ENCODE assay signal across 8 cellular contexts in genomic region chr14:100064609-100065160, GRCh38. TPM values are rescaled to one million over a fixed set of nuclear protein-coding genes. Genes with fewer than 3 reads are reported as not detected.
DNase-seq lines count a peak whose midpoint lies in the region; ATAC-seq and TF ChIP-seq lines count a peak whose summit lies in the region.
"Not testable (repeated sequence)": the region's sequence is repeated elsewhere in the genome, so short reads cannot be mapped to it uniquely, and the experiment has no call there.

No MANE protein-coding gene starts in this region.

- peaks cover 15% of the 10 kb centered on the region; the same call in 1 of the 2 replicates for H3K36me3 ChIP-seq in DOHH2 (ENCODE audit: control insufficient read depth, low read length)
- not testable (repeated sequence) for H3K36me3 ChIP-seq in OCI-LY3 (replicated peaks; ENCODE audit: low read depth, low read length); effector memory CD4-positive, alpha-beta T cell (ENCODE audit: control insufficient read depth, insufficient read depth, low read length); muscle layer of duodenum (ENCODE audit: control insufficient read depth in 1 of 2, insufficient read depth in 2 of 2, low read length in 2 of 2); thoracic aorta

- not testable (repeated sequence) for H3K9me3 ChIP-seq in DOHH2 (ENCODE audit: control insufficient read depth, insufficient read depth, low read length); OCI-LY3 (ENCODE audit: insufficient read depth, low read length); effector memory CD4-positive, alpha-beta T cell (ENCODE audit: control insufficient read depth, low read length); muscle layer of duodenum (ENCODE audit: control insufficient read depth in 1 of 2, low read length in 2 of 2); thoracic aorta

- not testable (repeated sequence) for H3K9me3 Mint-ChIP-seq in activated CD8-positive, alpha-beta memory T cell treated with anti-CD3 and anti-CD28 coated beads, Interleukin-2, amount 10 ng/mL, durations not matched to agents 7 days and 5 days (ENCODE audit: low read depth)

- H3K4me3 ChIP-seq in DOHH2 (ENCODE audit: low read length) (peak overlapping the region; percentile 70), OCI-LY3 (ENCODE audit: low read length) (peak overlapping the region; percentile 30; the same call in 1 of the 2 replicates), thoracic aorta (peak overlapping the region; percentile 29)
- peak overlapping the region; percentile 65 for H3K4me3 ChIP-seq in effector memory CD4-positive, alpha-beta T cell (ENCODE audit: insufficient read depth, low read depth, low read length, poor library complexity, severe bottlenecking)
- H3K4me3 ChIP-seq in muscle layer of duodenum (ENCODE audit: low read depth in 1 of 2, low read length in 2 of 2): not testable (repeated sequence)

- not testable (repeated sequence) for DNase-seq in activated CD8-positive, alpha-beta memory T cell treated with anti-CD3 and anti-CD28 coated beads, Interleukin-2, amount 10 ng/mL, durations not matched to agents 7 days and 5 days; effector memory CD4-positive, alpha-beta T cell; thoracic aorta (ENCODE audit: low spot score)

- peak overlapping the region; percentile 99 for H3K27ac Mint-ChIP-seq in activated CD8-positive, alpha-beta memory T cell treated with anti-CD3 and anti-CD28 coated beads, Interleukin-2, amount 10 ng/mL, durations not matched to agents 7 days and 5 days

- not testable (repeated sequence) for H3K9ac ChIP-seq in OCI-LY3 (ENCODE audit: low read length)

- H3K4me2 ChIP-seq in DOHH2 (ENCODE audit: low read length): peak overlapping the region; percentile 92
- peak overlapping the region; percentile 54 for H3K4me2 ChIP-seq in OCI-LY3 (ENCODE audit: low read length)

- not testable (repeated sequence) for H3K27me3 ChIP-seq in DOHH2 (ENCODE audit: control insufficient read depth, low read length); OCI-LY3 (ENCODE audit: low read depth, low read length); effector memory CD4-positive, alpha-beta T cell (replicated peaks; ENCODE audit: control insufficient read depth, insufficient read depth, low read length, poor library complexity, severe bottlenecking); muscle layer of duodenum (ENCODE audit: low read depth, low read length); thoracic aorta (replicated peaks; ENCODE audit: insufficient read depth)

- H3F3A ChIP-seq in DOHH2 (ENCODE audit: control insufficient read depth, insufficient read depth): not testable (repeated sequence)

- H2AFZ ChIP-seq in OCI-LY3 (ENCODE audit: low read depth, low read length): peak overlapping the region; percentile 4; the same call in 1 of the 2 replicates

- H3K27ac ChIP-seq in DOHH2 (ENCODE audit: low read depth, low read length) (peak overlapping the region; percentile 88), muscle layer of duodenum (ENCODE audit: low read length) (peak overlapping the region; percentile 24), thoracic aorta (peak overlapping the region in 1 of 2 donors; percentile 1)
- H3K27ac ChIP-seq in OCI-LY3 (ENCODE audit: low read length): not testable (repeated sequence)
- H3K27ac ChIP-seq in effector memory CD4-positive, alpha-beta T cell (ENCODE audit: insufficient read depth, low read length, poor library complexity, severe bottlenecking): peak overlapping the region; percentile 90

- H4K20me1 ChIP-seq in DOHH2 (ENCODE audit: control insufficient read depth, insufficient read depth, low read depth, low read length); OCI-LY3 (ENCODE audit: insufficient read depth, low read length): not testable (repeated sequence)

- H3K4me1 ChIP-seq in DOHH2 (ENCODE audit: control insufficient read depth, low read length) (peaks cover 57% of the 10 kb centered on the region), OCI-LY3 (ENCODE audit: low read length) (peaks cover 20% of the 10 kb centered on the region)
- H3K4me1 ChIP-seq in effector memory CD4-positive, alpha-beta T cell (ENCODE audit: control insufficient read depth, insufficient read depth, low read length, poor library complexity, severe bottlenecking): peaks cover 67% of the 10 kb centered on the region
- not testable (repeated sequence) for H3K4me1 ChIP-seq in muscle layer of duodenum (ENCODE audit: control insufficient read depth in 1 of 2, insufficient read depth in 2 of 2, low read length in 2 of 2); thoracic aorta (ENCODE audit: control insufficient read depth in 1 of 2, low read depth in 2 of 2)

- H3K4me1 Mint-ChIP-seq in activated CD8-positive, alpha-beta memory T cell treated with anti-CD3 and anti-CD28 coated beads, Interleukin-2, amount 10 ng/mL, durations not matched to agents 7 days and 5 days: peaks cover 58% of the 10 kb centered on the region

- ATAC-seq in GM21390 (IDR thresholded peaks at IDR 0.05; ENCODE audit: unreplicated experiment): peak; percentile 3
- ATAC-seq in HG03280 (IDR thresholded peaks at IDR 0.05; ENCODE audit: unreplicated experiment): peak; percentile 2
- ATAC-seq in activated CD8-positive, alpha-beta memory T cell treated with anti-CD3 and anti-CD28 coated beads, Interleukin-2, amount 10 ng/mL, durations not matched to agents 7 days and 5 days; thoracic aorta (ENCODE audit: insufficient number of reproducible peaks, low FRiP score, low read depth): not testable (repeated sequence)

- H3K4me3 Mint-ChIP-seq in activated CD8-positive, alpha-beta memory T cell treated with anti-CD3 and anti-CD28 coated beads, Interleukin-2, amount 10 ng/mL, durations not matched to agents 7 days and 5 days: peak overlapping the region; percentile 97

- H3K9me2 ChIP-seq in DOHH2 (replicated peaks; ENCODE audit: control insufficient read depth, low read length): not testable (repeated sequence)

- not testable (repeated sequence) for TF ChIP-seq CTCF in DOHH2 (IDR thresholded peaks at IDR 0.05; ENCODE audit: low read depth, low read length, poor library complexity, severe bottlenecking); OCI-LY3 (IDR thresholded peaks at IDR 0.05; ENCODE audit: low read depth, low read length); thoracic aorta (IDR thresholded peaks at IDR 0.05)

- CTCF ChIA-PET in activated CD8-positive, alpha-beta memory T cell treated with anti-CD3 and anti-CD28 coated beads, Interleukin-2, amount 10 ng/mL, durations not matched to agents 7 days and 5 days (lab: Charles Lee): interaction anchor here (1.0 to 25.9 kb wide), 7 partner anchors 4 to 581 kb away, joined by 3 to 607 read pairs (median 22); partner anchors contain the start of gene EVL

- peaks cover 21% of the 10 kb centered on the region for H3K79me2 ChIP-seq in DOHH2 (ENCODE audit: control insufficient read depth, low read length)
- H3K79me2 ChIP-seq in OCI-LY3 (ENCODE audit: low read length): not testable (repeated sequence)

- not testable (repeated sequence) for H3K27me3 Mint-ChIP-seq in activated CD8-positive, alpha-beta memory T cell treated with anti-CD3 and anti-CD28 coated beads, Interleukin-2, amount 10 ng/mL, durations not matched to agents 7 days and 5 days

- H3K36me3 Mint-ChIP-seq in activated CD8-positive, alpha-beta memory T cell treated with anti-CD3 and anti-CD28 coated beads, Interleukin-2, amount 10 ng/mL, durations not matched to agents 7 days and 5 days: peaks cover 38% of the 10 kb centered on the region

RNA-seq across cellular contexts. Expression of gene EVL, which starts 0.5 kb away (rescaled TPM):
- total RNA-seq in activated CD8-positive, alpha-beta memory T cell treated with anti-CD3 and anti-CD28 coated beads, Interleukin-2, amount 10 ng/mL, durations not matched to agents 7 days and 5 days: 100 to 1,000 TPM; 774 to 910 TPM
- 100 to 1,000 TPM in 1 of 2 donors, 10 to 100 TPM in 1; 53.1 to 102 TPM for total RNA-seq in thoracic aorta

Comparison
In these comparisons a context has a peak if more than half of its experiments do, and no peak if none do; other contexts are left out.
1. RNA of gene EVL, which starts 0.5 kb away (total RNA-seq): 774 to 910 TPM in activated CD8-positive, alpha-beta memory T cell treated with anti-CD3 and anti-CD28 coated beads, Interleukin-2, amount 10 ng/mL, durations not matched to agents 7 days and 5 days; 53.1 to 102 TPM in thoracic aorta; every median in the first group is over 4 times any median in the second.